13 cellular contexts compared by ENCODE assay signal in genomic region chr2:215696998-215697397, GRCh38.
"Had no signal": no experiment of that assay in that cellular context is flagged by ENCODE, and none has a peak within 500 bp of the region (broad histone marks: within the 10 kb centered on the region; RNA-seq: fewer than 3 reads in every experiment).

No MANE protein-coding gene starts in this region.

- H3K27me3 ChIP-seq: foreskin keratinocyte had no signal

- H3K27ac ChIP-seq: foreskin keratinocyte, psoas muscle, thoracic aorta had no signal

- H3K4me3 ChIP-seq: lung, psoas muscle, thoracic aorta had no signal

- ATAC-seq: foreskin keratinocyte, psoas muscle had no signal

- H3K9me3 ChIP-seq: psoas muscle, thoracic aorta had no signal

- H3K4me1 ChIP-seq: psoas muscle had no signal

- H3K36me3 ChIP-seq: thoracic aorta had no signal

- DNase-seq: activated B cell treated with CpG ODN at 0.5 μM for 24 hours; activated CD4-positive, alpha-beta T cell treated with anti-CD3 and anti-CD28 coated beads, Interleukin-2, amount 10 ng/mL, durations not matched to agents 7 days and 5 days; activated CD8-positive, alpha-beta memory T cell treated with anti-CD3 and anti-CD28 coated beads for 24 hours; activated naive CD4-positive, alpha-beta T cell; anterior cingulate cortex; effector memory CD4-positive, alpha-beta T cell; foreskin keratinocyte; immature natural killer cell; psoas muscle; stimulated activated CD4-positive, alpha-beta T cell treated with anti-CD3 and anti-CD28 coated beads, Interleukin-12 subunit alpha, Interleukin-12 subunit beta, amount 100 ng/mL, for 4 hours; stimulated activated CD4-positive, alpha-beta T cell treated with anti-CD3 and anti-CD28 coated beads, Interleukin-2, amount 100 ng/mL, for 24 hours had no signal
